Comparison of ENCODE assay signal across 11 cellular contexts in genomic region chr5:132055808-132056609, GRCh38. TPM values are rescaled to one million over a fixed set of nuclear protein-coding genes. Genes with fewer than 3 reads are reported as not detected.
DNase-seq lines count a peak whose midpoint lies in the region; ATAC-seq, FAIRE-seq and TF ChIP-seq lines count a peak whose summit lies in the region.
"Had no signal": no experiment of that assay in that cellular context is flagged by ENCODE, and none has a peak within 500 bp of the region (broad histone marks: within the 10 kb centered on the region; RNA-seq: fewer than 3 reads in every experiment).

No MANE protein-coding gene starts in this region.

- no peaks in the 10 kb centered on the region for H3K27me3 ChIP-seq in gastroesophageal sphincter

- no peaks in the 10 kb centered on the region for H3K4me1 ChIP-seq in gastroesophageal sphincter
- H3K4me1 ChIP-seq: A549 had no signal

- intact Hi-C loops in activated CD4-positive, alpha-beta T cell treated with anti-CD3 and anti-CD28 coated beads for 36 hours (cut with DNase I, micrococcal nuclease), result no loop called here
- intact Hi-C loops in activated CD8-positive, alpha-beta T cell treated with anti-CD3 and anti-CD28 coated beads for 36 hours (cut with micrococcal nuclease), result loop anchor here (5.0 to 10.0 kb wide), 2 partner anchors 34 to 81 kb away; no protein-coding TSS in a partner anchor

- peaks cover 27% of the 10 kb centered on the region for H3K4me1 Mint-ChIP-seq in activated CD4-positive, alpha-beta T cell treated with anti-CD3 and anti-CD28 coated beads for 36 hours
- peaks cover 30% of the 10 kb centered on the region for H3K4me1 Mint-ChIP-seq in activated CD8-positive, alpha-beta T cell treated with anti-CD3 and anti-CD28 coated beads for 36 hours (ENCODE audit: low read depth)

- FAIRE-seq in HTR-8/SVneo (lab: Jason Lieb, UNC), result no peak
- FAIRE-seq: A549, RCC 7860 had no signal

- H3K27ac Mint-ChIP-seq in activated CD4-positive, alpha-beta T cell treated with anti-CD3 and anti-CD28 coated beads for 36 hours, result no peak overlapping the region
- peak overlapping the region; percentile 40 for H3K27ac Mint-ChIP-seq in activated CD8-positive, alpha-beta T cell treated with anti-CD3 and anti-CD28 coated beads for 36 hours

- DNase-seq in activated CD4-positive, alpha-beta T cell treated with anti-CD3 and anti-CD28 coated beads for 36 hours, result peak; percentile 46
- no peak for DNase-seq in activated CD4-positive, alpha-beta T cell treated with anti-CD3 and anti-CD28 coated beads for 1 hour
- peak; percentile 59 for DNase-seq in activated CD8-positive, alpha-beta T cell treated with anti-CD3 and anti-CD28 coated beads for 36 hours
- DNase-seq in stimulated activated naive CD8-positive, alpha-beta T cell treated with anti-CD3 and anti-CD28 coated beads, Interleukin-15, Interleukin-2, amounts not matched to agents 100 U/mL and 50 U/mL, for 24 hours, result peak; percentile 59
- no peak for DNase-seq in HTR-8/SVneo (ENCODE audit: insufficient read length, low spot score)
- no peak for DNase-seq in MV-4-11 (lab: John Stamatoyannopoulos, UW)
- DNase-seq in RWPE1 (ENCODE audit: low spot score), result no peak

- H3K27ac ChIP-seq in gastroesophageal sphincter (no peak overlapping the region), RWPE1 (no peak overlapping the region)
- H3K27ac ChIP-seq: A549 had no signal

- H3K9me3 ChIP-seq in gastroesophageal sphincter, result no peaks in the 10 kb centered on the region
- H3K9me3 ChIP-seq: A549 had no signal

- peak; percentile 55 for ATAC-seq in activated CD4-positive, alpha-beta T cell treated with anti-CD3 and anti-CD28 coated beads for 36 hours
- peak; percentile 80 for ATAC-seq in activated CD8-positive, alpha-beta T cell treated with anti-CD3 and anti-CD28 coated beads for 36 hours
- peak; percentile 15 for ATAC-seq in gastroesophageal sphincter
- peak; percentile 65 for ATAC-seq in stimulated activated naive CD8-positive, alpha-beta T cell treated with anti-CD3 and anti-CD28 coated beads, Interleukin-15, Interleukin-2, amounts not matched to agents 100 U/mL and 50 U/mL, for 24 hours
- ATAC-seq: A549 had no signal

- no peak overlapping the region for H3K4me3 Mint-ChIP-seq in activated CD4-positive, alpha-beta T cell treated with anti-CD3 and anti-CD28 coated beads for 36 hours
- H3K4me3 Mint-ChIP-seq in activated CD8-positive, alpha-beta T cell treated with anti-CD3 and anti-CD28 coated beads for 36 hours, result no peak overlapping the region

- no peaks in the 10 kb centered on the region for H3K36me3 Mint-ChIP-seq in activated CD4-positive, alpha-beta T cell treated with anti-CD3 and anti-CD28 coated beads for 36 hours (ENCODE audit: low read depth)
- no peaks in the 10 kb centered on the region for H3K36me3 Mint-ChIP-seq in activated CD8-positive, alpha-beta T cell treated with anti-CD3 and anti-CD28 coated beads for 36 hours (ENCODE audit: low read depth)

- no peaks in the 10 kb centered on the region for H3K9me3 Mint-ChIP-seq in activated CD4-positive, alpha-beta T cell treated with anti-CD3 and anti-CD28 coated beads for 36 hours (ENCODE audit: low read depth)
- H3K9me3 Mint-ChIP-seq in activated CD8-positive, alpha-beta T cell treated with anti-CD3 and anti-CD28 coated beads for 36 hours, result no peaks in the 10 kb centered on the region

- no peak for TF ChIP-seq EP300 in gastroesophageal sphincter (IDR thresholded peaks at IDR 0.05)

- no peak for TF ChIP-seq POLR2A in gastroesophageal sphincter (IDR thresholded peaks at IDR 0.05)

- no peaks in the 10 kb centered on the region for H3K36me3 ChIP-seq in gastroesophageal sphincter

- no peak for TF ChIP-seq CTCF in activated CD8-positive, alpha-beta T cell treated with anti-CD3 and anti-CD28 coated beads for 36 hours (IDR thresholded peaks at IDR 0.05)
- TF ChIP-seq CTCF in gastroesophageal sphincter (IDR thresholded peaks at IDR 0.05), result no peak
- TF ChIP-seq CTCF in RWPE1 (conservative IDR thresholded peaks at IDR 0.05; ENCODE audit: low read depth), result no peak

- POLR2A ChIA-PET in activated CD4-positive, alpha-beta T cell treated with anti-CD3 and anti-CD28 coated beads for 36 hours (lab: Charles Lee), result no interaction called here
- POLR2A ChIA-PET in activated CD8-positive, alpha-beta T cell treated with anti-CD3 and anti-CD28 coated beads for 36 hours (lab: Charles Lee), result interaction anchor here (0.6 to 1.6 kb wide), 4 partner anchors 14 to 812 kb away, joined by 3 read pairs; no protein-coding TSS in a partner anchor
- POLR2A ChIA-PET in RWPE1 (lab: Yijun Ruan, JAX; ENCODE audit: low non-redundant PET), result no interaction called here

- H3K4me3 ChIP-seq in gastroesophageal sphincter, result no peak overlapping the region
- H3K4me3 ChIP-seq: A549 had no signal

- 40 to 100% methylated on average over 1 to 3 of the region's 12 CpGs for WGBS in gastroesophageal sphincter (ENCODE audit: low coverage in 1 of 2), 2 donors

- CTCF ChIA-PET in activated CD4-positive, alpha-beta T cell treated with anti-CD3 and anti-CD28 coated beads for 36 hours (lab: Charles Lee), result interaction anchor here (0.7 to 3.6 kb wide), 2 partner anchors 8 to 75 kb away, joined by 3 to 25 read pairs; no protein-coding TSS in a partner anchor
- CTCF ChIA-PET in activated CD8-positive, alpha-beta T cell treated with anti-CD3 and anti-CD28 coated beads for 36 hours (lab: Charles Lee), result interaction anchor here (0.9 to 1.6 kb wide), 3 partner anchors 7 to 183 kb away, joined by 3 to 9 read pairs (median 6); no protein-coding TSS in a partner anchor
- CTCF ChIA-PET in RWPE1 (lab: Yijun Ruan, JAX), result interaction anchor here (0.7 to 0.8 kb wide), 2 partner anchors 39 to 46 kb away, joined by 3 read pairs; no protein-coding TSS in a partner anchor

- peaks cover 2% of the 10 kb centered on the region for H3K27me3 Mint-ChIP-seq in activated CD4-positive, alpha-beta T cell treated with anti-CD3 and anti-CD28 coated beads for 36 hours
- H3K27me3 Mint-ChIP-seq in activated CD8-positive, alpha-beta T cell treated with anti-CD3 and anti-CD28 coated beads for 36 hours, result no peaks in the 10 kb centered on the region

RNA-seq across cellular contexts. Expression of gene IL3, which starts 4.4 kb away (rescaled TPM):
- 10 to 100 TPM; 10.8 to 11.6 TPM for total RNA-seq in activated CD4-positive, alpha-beta T cell treated with anti-CD3 and anti-CD28 coated beads for 36 hours
- total RNA-seq in activated CD8-positive, alpha-beta T cell treated with anti-CD3 and anti-CD28 coated beads for 36 hours, result under 1 TPM; 0.25 to 0.98 TPM
- total RNA-seq in gastroesophageal sphincter, result not detected
- total RNA-seq: LHCN-M2 had no signal

RNA-seq across cellular contexts. Expression of gene CSF2, which starts 17.6 kb away (rescaled TPM):
- total RNA-seq in activated CD4-positive, alpha-beta T cell treated with anti-CD3 and anti-CD28 coated beads for 36 hours, result 10 to 100 TPM; 52.6 to 59.5 TPM
- 10 to 100 TPM; 61.5 to 64.1 TPM for total RNA-seq in activated CD8-positive, alpha-beta T cell treated with anti-CD3 and anti-CD28 coated beads for 36 hours
- total RNA-seq in gastroesophageal sphincter, result 1 to 10 TPM in 1 of 4 donors, not detected in 3; 1.1 TPM
- total RNA-seq: LHCN-M2 had no signal

RNA-seq across cellular contexts. Expression of gene ACSL6, which starts 44.6 kb away (rescaled TPM):
- total RNA-seq in activated CD4-positive, alpha-beta T cell treated with anti-CD3 and anti-CD28 coated beads for 36 hours, result 1 to 10 TPM; 3.1 to 3.3 TPM
- total RNA-seq in activated CD8-positive, alpha-beta T cell treated with anti-CD3 and anti-CD28 coated beads for 36 hours, result 1 to 10 TPM; 3.3 to 4.7 TPM
- 1 to 10 TPM; 1.3 to 3.6 (median 2.6) TPM for total RNA-seq in gastroesophageal sphincter
- total RNA-seq: LHCN-M2 had no signal

Comparison
In these comparisons a context has a peak if more than half of its experiments do, and no peak if none do; other contexts are left out.
1. DNase-seq: peak in activated CD4-positive, alpha-beta T cell treated with anti-CD3 and anti-CD28 coated beads for 36 hours (single experiment), activated CD8-positive, alpha-beta T cell treated with anti-CD3 and anti-CD28 coated beads for 36 hours (single experiment) and stimulated activated naive CD8-positive, alpha-beta T cell treated with anti-CD3 and anti-CD28 coated beads, Interleukin-15, Interleukin-2, amounts not matched to agents 100 U/mL and 50 U/mL, for 24 hours (single experiment); none in activated CD4-positive, alpha-beta T cell treated with anti-CD3 and anti-CD28 coated beads for 1 hour (single experiment), HTR-8/SVneo (single experiment), MV-4-11 (single experiment) and RWPE1 (single experiment).
2. ATAC-seq: peak in every context shown above with its lines; median percentile 80 in activated CD8-positive, alpha-beta T cell treated with anti-CD3 and anti-CD28 coated beads for 36 hours; 65 in stimulated activated naive CD8-positive, alpha-beta T cell treated with anti-CD3 and anti-CD28 coated beads, Interleukin-15, Interleukin-2, amounts not matched to agents 100 U/mL and 50 U/mL, for 24 hours; 55 in activated CD4-positive, alpha-beta T cell treated with anti-CD3 and anti-CD28 coated beads for 36 hours; 15 in gastroesophageal sphincter.
3. RNA of gene IL3, which starts 4.4 kb away (total RNA-seq): 10.8 to 11.6 TPM in activated CD4-positive, alpha-beta T cell treated with anti-CD3 and anti-CD28 coated beads for 36 hours; 0.25 to 0.98 TPM in activated CD8-positive, alpha-beta T cell treated with anti-CD3 and anti-CD28 coated beads for 36 hours and not detected in gastroesophageal sphincter; every median in the first group is over 4 times any median in the second.
4. RNA of gene CSF2, which starts 17.6 kb away (total RNA-seq): 61.5 to 64.1 TPM in activated CD8-positive, alpha-beta T cell treated with anti-CD3 and anti-CD28 coated beads for 36 hours and 52.6 to 59.5 TPM in activated CD4-positive, alpha-beta T cell treated with anti-CD3 and anti-CD28 coated beads for 36 hours; 1.1 TPM in gastroesophageal sphincter; every median in the first group is over 10 times any median in the second.